1 cellular context compared by ENCODE assay signal in genomic region chr2:241692448-241692847, GRCh38.
TF ChIP-seq lines count a peak whose summit lies in the region.

No MANE protein-coding gene starts in this region.

TF ChIP-seq in IMR-90, 13 proteins besides CTCF, POLR2A, EP300 and RAD21:
- peak; percentile 55; the same call in 1 of the 2 replicates for TF ChIP-seq FOS (IDR thresholded peaks at IDR 0.05; ENCODE audit: low read depth, low read length)
- no peak for TF ChIP-seq ELK1 (IDR thresholded peaks at IDR 0.05; ENCODE audit: borderline replicate concordance, low read depth, low read length)
- 0 out of 2 replicates have a peak, but pooled peaks have one; percentile 18 for TF ChIP-seq NFE2L2 (IDR thresholded peaks at IDR 0.05; ENCODE audit: low read depth, low read length)
- peak; percentile 36; the same call in 1 of the 2 replicates for TF ChIP-seq BHLHE40 (IDR thresholded peaks at IDR 0.05; ENCODE audit: low read depth, low read length)
- TF ChIP-seq SMC3 (IDR thresholded peaks at IDR 0.05; ENCODE audit: low read depth, low read length) = no peak
- TF ChIP-seq RCOR1 (IDR thresholded peaks at IDR 0.05; ENCODE audit: insufficient replicate concordance, low read length) = peak; percentile 43
- TF ChIP-seq CEBPB (IDR thresholded peaks at IDR 0.05; ENCODE audit: low read depth, low read length) = peak; percentile 63
- peak; percentile 93 for TF ChIP-seq MAFK (IDR thresholded peaks at IDR 0.05; ENCODE audit: low read depth, low read length)
